ENCODE assay signal across 8 cellular contexts in genomic region chrX:70133303-70134115, GRCh38. TPM values are rescaled to one million over a fixed set of nuclear protein-coding genes. Genes with fewer than 3 reads are reported as not detected.
DNase-seq lines count a peak whose midpoint lies in the region; ATAC-seq, FAIRE-seq and TF ChIP-seq lines count a peak whose summit lies in the region.

Gene IGBP1 (plus strand): TSS chrX:70133447. CDS start chrX:70133948, 501 bp downstream.

- WGBS in spleen, 5 donors: 0 to 36% (median 1%) methylated on average over 36 to 59 of the region's 59 CpGs

- peak; percentile 44 for TF ChIP-seq CTCF in WI38 (IDR thresholded peaks at IDR 0.05; ENCODE audit: low read depth, low read length)
- peak; percentile 70 for TF ChIP-seq CTCF in bronchial epithelial cell (IDR thresholded peaks at IDR 0.05; ENCODE audit: insufficient read depth, low read length, severe bottlenecking)
- peak; percentile 22 to 74 (median 55) for TF ChIP-seq CTCF in spleen (IDR thresholded peaks at IDR 0.05 in 8 of 11, conservative IDR thresholded peaks at IDR 0.05 in 3 of 11)

- H3K27me3 ChIP-seq in bronchial epithelial cell (ENCODE audit: control insufficient read depth, insufficient read depth, low read length) (no peaks in the 10 kb centered on the region), spleen (replicated peaks in 1 of 7) (no peaks in the 10 kb centered on the region)

- H3K27ac ChIP-seq in spleen: peak within 1 kb of the TSS; percentile 44 to 90 (median 86)

- H3K36me3 ChIP-seq in bronchial epithelial cell (ENCODE audit: control insufficient read depth, insufficient read depth, low read length) (peaks cover 5% of the 10 kb centered on the region), spleen (peaks cover 0 to 24% (median 0%) of the 10 kb centered on the region in 6 donors)

- peak in 1 of 3 donors; percentile 31 for TF ChIP-seq POLR2A in spleen (IDR thresholded peaks at IDR 0.05)

- H3K9me3 ChIP-seq in spleen: no peaks in the 10 kb centered on the region

- no peak for FAIRE-seq in bronchial epithelial cell (lab: Jason Lieb, UNC)

- peaks cover 10 to 33% (median 23%) of the 10 kb centered on the region in 6 donors for H3K4me1 ChIP-seq in spleen

- DNase-seq in AG08395 (ENCODE audit: low spot score) (peak; percentile 78), NCI-H2196 treated with DMSO at 0.1 percent for 48 hours (lab: John Stamatoyannopoulos, UW; ENCODE audit: unreplicated experiment) (peak; percentile 81), bronchial epithelial cell (ENCODE audit: low read depth) (peak; percentile 80), inferior parietal cortex (ENCODE audit: extremely low spot score) (peak; percentile 90), spleen (peak; percentile 93)

- intact Hi-C loops in spleen (cut with DNase I; ENCODE audit: low total_unique reads): no loop called here

- H3K4me3 ChIP-seq in WI38 (ENCODE audit: low read depth, low read length) (peak within 1 kb of the TSS; percentile 75), bronchial epithelial cell (ENCODE audit: low read depth, low read length) (peak within 1 kb of the TSS; percentile 68), spleen (peak within 1 kb of the TSS; percentile 46 to 79 (median 70))

- ATAC-seq in GM18873 (IDR thresholded peaks at IDR 0.05; ENCODE audit: low FRiP score, unreplicated experiment) (peak; percentile 85), HG03139 (IDR thresholded peaks at IDR 0.05; ENCODE audit: unreplicated experiment) (peak; percentile 70)

RNA-seq across cellular contexts. Expression of gene IGBP1, which starts in this region (rescaled TPM):
- 75.8 and 107 TPM in 2 replicates for total RNA-seq in bronchial epithelial cell
- 10 to 100 TPM; 36.4 to 67.7 (median 48.1) TPM for total RNA-seq in spleen
- 10 to 100 TPM; 48.4 to 78.4 (median 67.6) TPM for polyA plus RNA-seq in spleen

Comparison
In these comparisons a context has a peak if more than half of its experiments do, and no peak if none do; other contexts are left out.
1. Peak in every context shown above with its lines: DNase-seq, ATAC-seq, H3K4me3 ChIP-seq and H3K27ac ChIP-seq.